25 cellular contexts compared by ENCODE assay signal in genomic region chr6:1667805-1668175, GRCh38. TPM values are rescaled to one million over a fixed set of nuclear protein-coding genes. Genes with fewer than 3 reads are reported as not detected.
DNase-seq lines count a peak whose midpoint lies in the region; ATAC-seq and TF ChIP-seq lines count a peak whose summit lies in the region.
"Had no signal": no experiment of that assay in that cellular context is flagged by ENCODE, and none has a peak within 500 bp of the region (broad histone marks: within the 10 kb centered on the region; RNA-seq: fewer than 3 reads in every experiment).

No MANE protein-coding gene starts in this region.

- no peak for ATAC-seq in SK-N-SH treated with all-trans-retinoic acid at 6 μM for 48 hours
- no peak for ATAC-seq in HG03378 (IDR thresholded peaks at IDR 0.05; ENCODE audit: unreplicated experiment)
- ATAC-seq: A549, GM12878 had no signal

- H3K9ac ChIP-seq in SK-N-SH = no peak overlapping the region
- H3K9ac ChIP-seq in SK-N-MC (ENCODE audit: insufficient read length) = no peak overlapping the region
- no peak overlapping the region for H3K9ac ChIP-seq in smooth muscle cell (ENCODE audit: low read depth)
- H3K9ac ChIP-seq: BLaER1 had no signal

- no peaks in the 10 kb centered on the region for H3F3A ChIP-seq in SK-N-SH (replicated peaks; ENCODE audit: insufficient read depth)
- no peaks in the 10 kb centered on the region for H3F3A ChIP-seq in smooth muscle cell (ENCODE audit: low read depth)

- TF ChIP-seq RAD21 in SK-N-SH (IDR thresholded peaks at IDR 0.05; ENCODE audit: low read length) = 0 out of 2 replicates have a peak, but pooled peaks have one; percentile 19

- no peaks in the 10 kb centered on the region for H3K79me2 ChIP-seq in SK-N-SH (ENCODE audit: insufficient read depth)
- H3K79me2 ChIP-seq in smooth muscle cell (ENCODE audit: low read depth) = no peaks in the 10 kb centered on the region

- POLR2A ChIA-PET in SK-N-SH (lab: Yijun Ruan, JAX) = no interaction called here

- H3K27me3 ChIP-seq in SK-N-SH (ENCODE audit: insufficient read depth) (no peaks in the 10 kb centered on the region), smooth muscle cell (ENCODE audit: low read depth) (peaks cover 20% of the 10 kb centered on the region)
- H3K27me3 ChIP-seq: BE2C, BLaER1 had no signal

- peaks cover 11 to 20% of the 10 kb centered on the region in 2 experiments; a peak in 3 of 4 replicates for H3K4me1 ChIP-seq in SK-N-SH (ENCODE audit: control insufficient read depth in 1 of 2, insufficient read depth in 2 of 2, low read depth in 1 of 2, low read length in 1 of 2)
- H3K4me1 ChIP-seq in smooth muscle cell (ENCODE audit: low read depth) = no peaks in the 10 kb centered on the region
- H3K4me1 ChIP-seq: A549 had no signal

- TF ChIP-seq EP300 in SK-N-SH (IDR thresholded peaks at IDR 0.05; ENCODE audit: borderline replicate concordance in 1 of 2, low read depth in 1 of 2, low read length in 1 of 2) = 0 out of 4 replicates have a peak, but pooled peaks of 1 of the 2 experiments have one; percentile 18

- H3K36me3 ChIP-seq in SK-N-SH (replicated peaks in 1 of 2; ENCODE audit: control insufficient read depth in 1 of 2, insufficient read depth in 2 of 2, low read length in 1 of 2) = no peaks in the 10 kb centered on the region
- no peaks in the 10 kb centered on the region for H3K36me3 ChIP-seq in SK-N-MC (ENCODE audit: insufficient read depth, low read length)
- H3K36me3 ChIP-seq in smooth muscle cell (ENCODE audit: low read depth) = no peaks in the 10 kb centered on the region
- H3K36me3 ChIP-seq: BE2C, BLaER1 had no signal

- DNase-seq in SK-N-SH = peak; percentile 64
- peak; percentile 54 for DNase-seq in LNCaP clone FGC (ENCODE audit: low read depth)
- no peak for DNase-seq in SK-N-MC (ENCODE audit: low read depth, low spot score)
- DNase-seq in smooth muscle cell (lab: John Stamatoyannopoulos, UW; ENCODE audit: unreplicated experiment) = no peak
- DNase-seq in stimulated activated CD4-positive, alpha-beta T cell treated with anti-CD3 and anti-CD28 coated beads, Interleukin-12 subunit alpha, Interleukin-12 subunit beta, amount 100 ng/mL, for 4 hours = no peak
- DNase-seq in NCI-H748 (lab: John Stamatoyannopoulos, UW; ENCODE audit: unreplicated experiment) = no peak
- DNase-seq: BE2C; C1 segment of cervical spinal cord; CD4-positive, alpha-beta memory T cell; CD4-positive, CD25-positive, alpha-beta regulatory T cell; CD8-positive, alpha-beta memory T cell; COR-L47; DMS 273 treated with DMSO at 0.1 percent for 48 hours; DMS153; DMS53; DMS79; DND-41; GDM1 had no signal

- TF ChIP-seq CTCF in SK-N-SH (IDR thresholded peaks at IDR 0.05) = no peak
- TF ChIP-seq CTCF in LNCaP clone FGC (IDR thresholded peaks at IDR 0.05; ENCODE audit: control insufficient read depth, extremely low read depth, insufficient read depth) = no peak
- TF ChIP-seq CTCF in smooth muscle cell (IDR thresholded peaks at IDR 0.05; ENCODE audit: borderline replicate concordance, insufficient read depth, poor library complexity, severe bottlenecking) = no peak

- H3K4me3 ChIP-seq in SK-N-SH (ENCODE audit: low read depth in 2 of 2, low read length in 1 of 2) (no peak overlapping the region), LNCaP clone FGC (ENCODE audit: low read depth, low read length) (no peak overlapping the region), SK-N-MC (no peak overlapping the region), smooth muscle cell (no peak overlapping the region)
- H3K4me3 ChIP-seq: A549, BLaER1, GM12878 had no signal

- no peaks in the 10 kb centered on the region for H3K9me3 ChIP-seq in SK-N-SH
- H3K9me3 ChIP-seq in SK-N-MC (ENCODE audit: low read depth, low read length) = no peaks in the 10 kb centered on the region
- H3K9me3 ChIP-seq in smooth muscle cell (replicated peaks; ENCODE audit: low read depth) = no peaks in the 10 kb centered on the region
- H3K9me3 ChIP-seq: A549, BE2C, BLaER1 had no signal

- H2AFZ ChIP-seq in SK-N-SH (ENCODE audit: low read depth) = no peak overlapping the region; the same call in 1 of the 2 replicates
- H2AFZ ChIP-seq in smooth muscle cell (ENCODE audit: low read depth) = no peak overlapping the region

- CTCF ChIA-PET in SK-N-SH (lab: Yijun Ruan, JAX) = interaction anchor here (1.4 kb wide), 1 partner anchor 20 kb away, joined by 6 read pairs; no protein-coding TSS in a partner anchor

- 57% methylated on average over 4 of the region's 4 CpGs for WGBS in SK-N-SH (ENCODE audit: low lambda C conversion rate)
- WGBS in smooth muscle cell (ENCODE audit: low lambda C conversion rate) = 75% methylated on average over 4 of the region's 4 CpGs

- H3K4me2 ChIP-seq in SK-N-SH (no peak overlapping the region), smooth muscle cell (peak overlapping the region; percentile 14)
- H3K4me2 ChIP-seq: A549, BLaER1 had no signal

- H3K27ac ChIP-seq in SK-N-SH (ENCODE audit: low read depth in 2 of 2, low read length in 1 of 2) (peak overlapping the region in 1 of 2 experiments; percentile 89; a peak in 1 of 4 replicates), SK-N-MC (peak overlapping the region; percentile 27; the same call in 1 of the 2 replicates), smooth muscle cell (ENCODE audit: low read depth) (no peak overlapping the region)
- H3K27ac ChIP-seq: 22Rv1, A549, BLaER1 had no signal

- H3K9me2 ChIP-seq in SK-N-SH = no peaks in the 10 kb centered on the region

- H4K20me1 ChIP-seq in SK-N-SH (ENCODE audit: insufficient read depth) = no peaks in the 10 kb centered on the region
- H4K20me1 ChIP-seq in smooth muscle cell (ENCODE audit: low read depth) = no peaks in the 10 kb centered on the region
- H4K20me1 ChIP-seq: BLaER1 had no signal

TF ChIP-seq in SK-N-SH, 30 proteins besides CTCF, POLR2A, EP300 and RAD21:
- TF ChIP-seq RCOR1 (IDR thresholded peaks at IDR 0.05; ENCODE audit: low read length) = 0 out of 2 replicates have a peak, but pooled peaks have one; percentile 11
- no peak for TF ChIP-seq ELF1 (IDR thresholded peaks at IDR 0.05)
- no peak for TF ChIP-seq MAX (IDR thresholded peaks at IDR 0.05; ENCODE audit: low read depth)
- TF ChIP-seq GATA2 (CRISPR knock-in tag; IDR thresholded peaks at IDR 0.05) = peak; percentile 68

TF ChIP-seq in SK-N-SH treated with all-trans-retinoic acid at 6 μM for 48 hours, 23 proteins besides CTCF, POLR2A, EP300 and RAD21 (continues in another document):
- TF ChIP-seq ZFP30 (CRISPR knock-in tag; IDR thresholded peaks at IDR 0.05) (no peak), ZC3H10 (CRISPR knock-in tag; IDR thresholded peaks at IDR 0.05) (no peak), BACH2 (CRISPR knock-in tag; IDR thresholded peaks at IDR 0.05; ENCODE audit: borderline replicate concordance) (no peak), ISL1 (CRISPR knock-in tag; IDR thresholded peaks at IDR 0.05) (no peak), PATZ1 (CRISPR knock-in tag; IDR thresholded peaks at IDR 0.05; ENCODE audit: borderline replicate concordance) (no peak), TSHZ2 (CRISPR knock-in tag; IDR thresholded peaks at IDR 0.05) (no peak)

RNA-seq across cellular contexts. Expression of gene FOXC1, which starts 58.1 kb away (rescaled TPM):
- polyA plus RNA-seq in SK-N-SH (2012; rRNA removed) (3.6 and 4.3 TPM in 2 replicates), smooth muscle cell (0.10 and 0.40 TPM in 2 replicates)
- polyA plus RNA-seq in SK-N-SH (2012; cell fraction: cytosol; rRNA removed) = 4.3 TPM in 2 replicates
- 5.0 and 5.6 TPM in 2 replicates for polyA plus RNA-seq in SK-N-SH (2012; cell fraction: nucleus; rRNA removed)
- total RNA-seq in smooth muscle cell = 0.58 and 1.4 TPM in 2 replicates
- total RNA-seq: CD4-positive, alpha-beta memory T cell; CD4-positive, CD25-positive, alpha-beta regulatory T cell; CD8-positive, alpha-beta memory T cell had no signal
- polyA plus RNA-seq: CD14-positive monocyte; CD4-positive, alpha-beta memory T cell; CD4-positive, CD25-positive, alpha-beta regulatory T cell; CD8-positive, alpha-beta memory T cell had no signal

Comparison
In these comparisons a context has a peak if more than half of its experiments do, and no peak if none do; other contexts are left out.
1. DNase-seq: peak in SK-N-SH (single experiment) and LNCaP clone FGC (single experiment); none in SK-N-MC (single experiment), smooth muscle cell (single experiment), stimulated activated CD4-positive, alpha-beta T cell treated with anti-CD3 and anti-CD28 coated beads, Interleukin-12 subunit alpha, Interleukin-12 subunit beta, amount 100 ng/mL, for 4 hours (single experiment) and NCI-H748 (single experiment).